Comparison of ENCODE assay signal across 2 cellular contexts in genomic region chr7:28346972-28347371, GRCh38.
TF ChIP-seq lines count a peak whose summit lies in the region.

No MANE protein-coding gene starts in this region.

TF ChIP-seq in A549, 52 proteins besides CTCF, POLR2A, EP300 and RAD21 (continued from another document):
- TF ChIP-seq MYC (IDR thresholded peaks at IDR 0.05; ENCODE audit: borderline replicate concordance, low read length), result no peak
- no peak for TF ChIP-seq NR3C1 (IDR thresholded peaks at IDR 0.05)
- no peak for TF ChIP-seq HOXB13 (CRISPR knock-in tag; IDR thresholded peaks at IDR 0.05; ENCODE audit: low read depth)
- TF ChIP-seq NFE2L2 (conservative IDR thresholded peaks at IDR 0.05; ENCODE audit: low read length), result no peak
- no peak for TF ChIP-seq ELK1 (IDR thresholded peaks at IDR 0.05; ENCODE audit: low read depth, low read length)
- TF ChIP-seq JUN (IDR thresholded peaks at IDR 0.05), result no peak
- TF ChIP-seq TFCP2L1 (CRISPR knock-in tag; IDR thresholded peaks at IDR 0.05), result no peak
- no peak for TF ChIP-seq PBX3 (IDR thresholded peaks at IDR 0.05)
- no peak for TF ChIP-seq ZSCAN20 (CRISPR knock-in tag; IDR thresholded peaks at IDR 0.05)

TF ChIP-seq in IMR-90, 13 proteins besides CTCF, POLR2A, EP300 and RAD21 (continued from another document):
- TF ChIP-seq SMC3 (IDR thresholded peaks at IDR 0.05; ENCODE audit: low read depth, low read length) (no peak), NFE2L2 (IDR thresholded peaks at IDR 0.05; ENCODE audit: low read depth, low read length) (no peak), MXI1 (IDR thresholded peaks at IDR 0.05; ENCODE audit: borderline replicate concordance, low read depth, low read length) (no peak), USF2 (IDR thresholded peaks at IDR 0.05; ENCODE audit: low read depth, low read length) (no peak), FOS (IDR thresholded peaks at IDR 0.05; ENCODE audit: low read depth, low read length) (no peak), ELK1 (IDR thresholded peaks at IDR 0.05; ENCODE audit: borderline replicate concordance, low read depth, low read length) (no peak), CHD1 (IDR thresholded peaks at IDR 0.05; ENCODE audit: low read depth, low read length) (no peak), RCOR1 (IDR thresholded peaks at IDR 0.05; ENCODE audit: insufficient replicate concordance, low read length) (no peak), CEBPB (IDR thresholded peaks at IDR 0.05; ENCODE audit: low read depth, low read length) (no peak), MAFK (IDR thresholded peaks at IDR 0.05; ENCODE audit: low read depth, low read length) (no peak), BHLHE40 (IDR thresholded peaks at IDR 0.05; ENCODE audit: low read depth, low read length) (no peak)
